8 cellular contexts compared by ENCODE assay signal in the genomic region with DNA sequence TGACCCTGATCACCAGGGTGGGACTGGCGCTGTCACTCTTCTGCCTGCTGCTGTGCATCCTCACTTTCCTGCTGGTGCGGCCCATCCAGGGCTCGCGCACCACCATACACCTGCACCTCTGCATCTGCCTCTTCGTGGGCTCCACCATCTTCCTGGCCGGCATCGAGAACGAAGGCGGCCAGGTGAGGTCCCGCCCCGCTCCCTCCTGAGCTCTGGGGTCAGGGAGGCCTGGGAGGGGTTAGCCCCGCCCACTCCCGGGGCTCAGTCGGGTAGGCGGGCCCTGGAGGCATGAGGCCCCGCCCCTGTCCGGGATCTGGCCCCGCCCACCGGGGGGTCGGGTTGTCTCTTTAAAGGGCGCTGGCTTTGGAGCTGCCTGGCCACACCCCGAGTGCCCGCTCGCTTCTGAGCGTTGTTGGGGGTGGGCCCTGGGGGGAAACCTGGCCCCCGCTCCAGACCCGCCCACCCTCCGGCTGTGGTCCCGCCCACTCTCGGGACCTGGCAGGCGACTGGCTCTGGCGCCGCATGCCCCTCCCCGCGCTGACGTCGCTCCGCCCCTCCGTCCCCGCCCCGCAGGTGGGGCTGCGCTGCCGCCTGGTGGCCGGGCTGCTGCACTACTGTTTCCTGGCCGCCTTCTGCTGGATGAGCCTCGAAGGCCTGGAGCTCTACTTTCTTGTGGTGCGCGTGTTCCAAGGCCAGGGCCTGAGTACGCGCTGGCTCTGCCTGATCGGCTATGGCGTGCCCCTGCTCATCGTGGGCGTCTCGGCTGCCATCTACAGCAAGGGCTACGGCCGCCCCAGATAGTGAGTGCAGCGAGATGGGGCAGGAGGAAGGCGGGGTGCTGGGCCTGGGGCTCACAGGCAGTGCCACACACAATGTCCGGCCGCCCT. TPM values are rescaled to one million over a fixed set of nuclear protein-coding genes. Genes with fewer than 3 reads are reported as not detected.
A peak's percentile ranks its signal among the peaks of the same experiment; 100 is the strongest.
DNase-seq lines count a peak whose midpoint lies in the region; ATAC-seq, FAIRE-seq and TF ChIP-seq lines count a peak whose summit lies in the region.

No MANE protein-coding gene starts in this region.

- H3K4me1 Mint-ChIP-seq in activated naive CD4-positive, alpha-beta T cell treated with anti-CD3 and anti-CD28 coated beads, Interleukin-2, amount 50 U/mL, for 24 hours = peaks cover 5% of the 10 kb centered on the region

- peak overlapping the region; percentile 48 for H3K4me3 ChIP-seq in SK-N-MC
- no peak overlapping the region for H3K4me3 ChIP-seq in ovary
- peak overlapping the region; percentile 16 for H3K4me3 ChIP-seq in thoracic aorta

- H3K27me3 Mint-ChIP-seq in activated naive CD4-positive, alpha-beta T cell treated with anti-CD3 and anti-CD28 coated beads, Interleukin-2, amount 50 U/mL, for 24 hours = no peaks in the 10 kb centered on the region

- H3K4me1 ChIP-seq in ovary (ENCODE audit: insufficient read depth) (peaks cover 6% of the 10 kb centered on the region), thoracic aorta (ENCODE audit: control insufficient read depth in 1 of 2, low read depth in 2 of 2) (peaks cover 0 to 20% of the 10 kb centered on the region in 2 donors)

- no peak for TF ChIP-seq POLR2A in ovary (IDR thresholded peaks at IDR 0.05)

- TF ChIP-seq CTCF in D721Med (IDR thresholded peaks at IDR 0.05; ENCODE audit: insufficient read depth, missing control alignments) = peak; percentile 73
- TF ChIP-seq CTCF in ovary (IDR thresholded peaks at IDR 0.05) = peak; percentile 76 to 94 (median 88)
- TF ChIP-seq CTCF in thoracic aorta (IDR thresholded peaks at IDR 0.05) = peak; percentile 96

- H3K9me3 Mint-ChIP-seq in activated naive CD4-positive, alpha-beta T cell treated with anti-CD3 and anti-CD28 coated beads, Interleukin-2, amount 50 U/mL, for 24 hours = no peaks in the 10 kb centered on the region

- no peak for FAIRE-seq in D721Med (lab: Jason Lieb, UNC)

- DNase-seq in D721Med (ENCODE audit: insufficient read length, low spot score) (peak; percentile 95), LoVo (ENCODE audit: low spot score) (peak; percentile 35), SK-N-MC (ENCODE audit: low read depth, low spot score) (no peak), head of caudate nucleus (peak; percentile 75 to 96 (median 92)), ovary (peak; percentile 88 to 96 (median 92)), thoracic aorta (ENCODE audit: low spot score) (no peak)

- peak overlapping the region; percentile 92 for H3K27ac Mint-ChIP-seq in activated naive CD4-positive, alpha-beta T cell treated with anti-CD3 and anti-CD28 coated beads, Interleukin-2, amount 50 U/mL, for 24 hours

- intact Hi-C loops in head of caudate nucleus (cut with DNase I) = loop anchor here (5.0 kb wide), 1 partner anchor 269 kb away; the partner anchor contains the start of gene ASF1B
- intact Hi-C loops in ovary (cut with DNase I) = loop anchor here in 2 of 4 donors (5.0 kb wide), 3 partner anchors 44 to 259 kb away; no protein-coding TSS in a partner anchor

- H3K27ac ChIP-seq in SK-N-MC (peak overlapping the region; percentile 70), ovary (peak overlapping the region; percentile 22 to 61), thoracic aorta (peak overlapping the region; percentile 71 to 73)

- WGBS in ovary, 3 donors = 17 to 28% (median 21%) methylated on average over 33 to 61 of the region's 61 CpGs

- no peaks in the 10 kb centered on the region for H3K27me3 ChIP-seq in ovary
- no peaks in the 10 kb centered on the region for H3K27me3 ChIP-seq in thoracic aorta (replicated peaks; ENCODE audit: insufficient read depth)

- H3K36me3 ChIP-seq in SK-N-MC (ENCODE audit: insufficient read depth, low read length) (peaks cover 49% of the 10 kb centered on the region), ovary (no peaks in the 10 kb centered on the region), thoracic aorta (peaks cover 80% of the 10 kb centered on the region)

- no peak for TF ChIP-seq EP300 in ovary (IDR thresholded peaks at IDR 0.05)

- peak; percentile 61 for ATAC-seq in GM21529 (IDR thresholded peaks at IDR 0.05; ENCODE audit: unreplicated experiment)
- ATAC-seq in thoracic aorta (ENCODE audit: insufficient number of reproducible peaks, low FRiP score, low read depth) = peak; percentile 33

- H3K4me3 Mint-ChIP-seq in activated naive CD4-positive, alpha-beta T cell treated with anti-CD3 and anti-CD28 coated beads, Interleukin-2, amount 50 U/mL, for 24 hours = no peak overlapping the region

- H3K36me3 Mint-ChIP-seq in activated naive CD4-positive, alpha-beta T cell treated with anti-CD3 and anti-CD28 coated beads, Interleukin-2, amount 50 U/mL, for 24 hours = peaks cover 24% of the 10 kb centered on the region

- H3K9me3 ChIP-seq in SK-N-MC (ENCODE audit: low read depth, low read length) (no peaks in the 10 kb centered on the region), ovary (no peaks in the 10 kb centered on the region), thoracic aorta (no peaks in the 10 kb centered on the region)

- H3K9ac ChIP-seq in SK-N-MC (ENCODE audit: insufficient read length) = no peak overlapping the region

RNA-seq across cellular contexts. Expression of gene DDX39A, which starts 13.1 kb away (rescaled TPM):
- 10 to 100 TPM; 23.8 to 48.4 (median 31.8) TPM for total RNA-seq in ovary
- 10 to 100 TPM in 1 of 2 donors, 1 to 10 TPM in 1; 7.9 to 42.5 TPM for polyA plus RNA-seq in ovary
- total RNA-seq in thoracic aorta = 10 to 100 TPM; 77.4 to 81.6 TPM

RNA-seq across cellular contexts. Expression of gene ADGRE5, which starts 24.8 kb away (rescaled TPM):
- 10 to 100 TPM in 5 of 7 donors, 1 to 10 TPM in 2; 5.0 to 41.6 (median 25.6) TPM for total RNA-seq in ovary
- polyA plus RNA-seq in ovary = 10 to 100 TPM in 1 of 2 donors, 1 to 10 TPM in 1; 8.3 to 26.3 TPM
- total RNA-seq in thoracic aorta = 100 to 1,000 TPM; 199 to 281 TPM

RNA-seq across cellular contexts. Expression of gene PKN1, which starts 27.1 kb away (rescaled TPM):
- total RNA-seq in ovary = 100 to 1,000 TPM in 1 of 7 donors, 10 to 100 TPM in 6; 42.3 to 128 (median 76.6) TPM
- 10 to 100 TPM; 16.6 to 53.9 TPM for polyA plus RNA-seq in ovary
- 100 to 1,000 TPM in 1 of 2 donors, 10 to 100 TPM in 1; 93.8 to 139 TPM for total RNA-seq in thoracic aorta

Comparison
In these comparisons a context has a peak if more than half of its experiments do, and no peak if none do; other contexts are left out.
1. DNase-seq: peak in D721Med (single experiment), LoVo (single experiment), head of caudate nucleus (42 of 42) and ovary (5 of 5); none in SK-N-MC (single experiment) and thoracic aorta (single experiment).
2. RNA of gene ADGRE5, which starts 24.8 kb away (total RNA-seq): 199 to 281 TPM in thoracic aorta; 5.0 to 41.6 TPM in ovary; every median in the first group is over 4 times any median in the second.
3. Peak in every context shown above with its lines, with median percentiles within 50 percentile points of each other: CTCF ChIP-seq and H3K27ac ChIP-seq.